ENCODE assay signal across 8 cellular contexts in the genomic region with DNA sequence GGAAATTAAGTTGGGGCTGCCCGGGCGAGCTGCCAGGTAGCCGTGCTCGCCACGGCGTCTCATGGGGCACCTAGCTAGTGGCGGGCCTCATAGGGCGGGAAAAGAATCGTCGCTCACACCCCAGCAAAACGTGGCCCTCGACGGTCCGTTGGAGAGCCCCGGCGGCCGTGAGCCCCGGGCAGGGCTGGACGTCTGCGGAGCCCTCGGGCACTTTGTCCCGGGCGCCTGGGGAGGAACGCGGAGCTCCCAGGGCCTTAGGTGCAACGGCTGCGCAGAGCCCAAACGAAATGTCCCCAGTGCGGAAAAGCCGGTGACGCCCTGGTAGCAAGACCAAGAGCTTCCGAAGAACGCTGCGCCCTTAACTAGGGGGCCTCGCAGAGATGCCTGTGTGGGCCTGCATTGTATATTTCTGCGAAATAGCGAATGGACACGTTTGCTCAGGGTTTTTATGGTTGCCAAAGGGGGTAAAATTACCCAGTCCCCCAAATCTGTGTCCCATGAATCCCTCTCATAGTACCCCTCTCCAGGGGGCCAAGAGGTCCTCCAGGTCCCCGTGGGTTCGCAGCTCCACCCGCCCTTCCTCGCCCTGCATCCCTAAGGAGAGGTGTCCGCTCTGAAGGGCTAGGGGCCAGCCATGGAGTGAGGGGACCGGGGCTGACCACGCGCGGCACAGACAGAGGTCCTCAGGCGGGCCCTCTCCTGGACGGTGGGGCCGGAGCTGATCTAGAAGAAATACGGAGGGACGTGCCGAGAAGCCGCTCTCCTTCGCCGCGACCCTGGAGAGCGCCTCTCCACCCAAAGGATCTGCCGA. TPM values are rescaled to one million over a fixed set of nuclear protein-coding genes. Genes with fewer than 3 reads are reported as not detected.
A peak's percentile ranks its signal among the peaks of the same experiment; 100 is the strongest.
DNase-seq lines count a peak whose midpoint lies in the region; ATAC-seq and FAIRE-seq lines count a peak whose summit lies in the region.

No MANE protein-coding gene starts in this region.

- peak; percentile 21 for DNase-seq in stimulated activated CD4-positive, alpha-beta T cell treated with anti-CD3 and anti-CD28 coated beads, Interleukin-4, amount 100 ng/mL, for 24 hours
- DNase-seq in GM19239 (ENCODE audit: insufficient read length, low spot score) (no peak), NCI-H1417 treated with DMSO at 0.1 percent for 48 hours (lab: John Stamatoyannopoulos, UW) (no peak)

- H3K27ac Mint-ChIP-seq in activated T-helper 17 cell treated with anti-CD3 and anti-CD28 coated beads, Interleukin-2, amount 50 U/mL, for 72 hours = peak overlapping the region; percentile 92

- no peaks in the 10 kb centered on the region for H3K36me3 ChIP-seq in HUES48 (ENCODE audit: control insufficient read depth, insufficient read depth, low read length)
- H3K36me3 ChIP-seq in iPS-15b (ENCODE audit: control insufficient read depth, insufficient read depth, low read length) = no peaks in the 10 kb centered on the region

- ATAC-seq in activated T-helper 17 cell treated with anti-CD3 and anti-CD28 coated beads, Interleukin-2, amount 50 U/mL, for 72 hours (replicated peaks) = peak; percentile 1
- ATAC-seq in GM19351 (IDR thresholded peaks at IDR 0.05; ENCODE audit: unreplicated experiment) (no peak), GM19397 (IDR thresholded peaks at IDR 0.05; ENCODE audit: unreplicated experiment) (no peak)

- H3K4me1 ChIP-seq in HUES48 (ENCODE audit: control insufficient read depth, insufficient read depth, low read length) = peaks cover 14% of the 10 kb centered on the region
- no peaks in the 10 kb centered on the region for H3K4me1 ChIP-seq in iPS-15b (ENCODE audit: control insufficient read depth, insufficient read depth, low read length)

- peak overlapping the region; percentile 83 for H3K4me3 ChIP-seq in HUES48 (ENCODE audit: low read depth, low read length)
- H3K4me3 ChIP-seq in iPS-15b (ENCODE audit: low read depth, low read length) = peak overlapping the region; percentile 82

- H3K9me3 ChIP-seq in HUES48 (ENCODE audit: control insufficient read depth, insufficient read depth, low read length) = no peaks in the 10 kb centered on the region
- no peaks in the 10 kb centered on the region for H3K9me3 ChIP-seq in iPS-15b (ENCODE audit: control insufficient read depth, insufficient read depth, low read length)

- no peaks in the 10 kb centered on the region for H3K9me3 Mint-ChIP-seq in activated T-helper 17 cell treated with anti-CD3 and anti-CD28 coated beads, Interleukin-2, amount 50 U/mL, for 72 hours

- H3K4me1 Mint-ChIP-seq in activated T-helper 17 cell treated with anti-CD3 and anti-CD28 coated beads, Interleukin-2, amount 50 U/mL, for 72 hours = peaks cover 9% of the 10 kb centered on the region

- H3K9ac ChIP-seq in HUES48 (ENCODE audit: low read depth, low read length) (no peak overlapping the region), iPS-15b (ENCODE audit: low read depth, low read length) (peak overlapping the region; percentile 12)

- H3K27ac ChIP-seq in HUES48 (ENCODE audit: low read depth, low read length) = no peak overlapping the region

- H3K4me3 Mint-ChIP-seq in activated T-helper 17 cell treated with anti-CD3 and anti-CD28 coated beads, Interleukin-2, amount 50 U/mL, for 72 hours = peak overlapping the region; percentile 97

- no peak for FAIRE-seq in GM19239 (lab: Jason Lieb, UNC)

- peaks cover 3% of the 10 kb centered on the region for H3K27me3 Mint-ChIP-seq in activated T-helper 17 cell treated with anti-CD3 and anti-CD28 coated beads, Interleukin-2, amount 50 U/mL, for 72 hours

- H3K36me3 Mint-ChIP-seq in activated T-helper 17 cell treated with anti-CD3 and anti-CD28 coated beads, Interleukin-2, amount 50 U/mL, for 72 hours (ENCODE audit: low read depth) = peaks cover 24% of the 10 kb centered on the region

- H3K27me3 ChIP-seq in HUES48 (ENCODE audit: control insufficient read depth, insufficient read depth, low read length) (peaks cover 77% of the 10 kb centered on the region), iPS-15b (ENCODE audit: control insufficient read depth, insufficient read depth, low read length) (peaks cover 70% of the 10 kb centered on the region)

RNA-seq across cellular contexts. Expression of gene SFMBT2, which starts 1.0 kb away (rescaled TPM):
- 10 to 100 TPM; 20.4 to 24.8 TPM for total RNA-seq in activated T-helper 17 cell treated with anti-CD3 and anti-CD28 coated beads, Interleukin-2, amount 50 U/mL, for 72 hours
